In the genomic region with DNA sequence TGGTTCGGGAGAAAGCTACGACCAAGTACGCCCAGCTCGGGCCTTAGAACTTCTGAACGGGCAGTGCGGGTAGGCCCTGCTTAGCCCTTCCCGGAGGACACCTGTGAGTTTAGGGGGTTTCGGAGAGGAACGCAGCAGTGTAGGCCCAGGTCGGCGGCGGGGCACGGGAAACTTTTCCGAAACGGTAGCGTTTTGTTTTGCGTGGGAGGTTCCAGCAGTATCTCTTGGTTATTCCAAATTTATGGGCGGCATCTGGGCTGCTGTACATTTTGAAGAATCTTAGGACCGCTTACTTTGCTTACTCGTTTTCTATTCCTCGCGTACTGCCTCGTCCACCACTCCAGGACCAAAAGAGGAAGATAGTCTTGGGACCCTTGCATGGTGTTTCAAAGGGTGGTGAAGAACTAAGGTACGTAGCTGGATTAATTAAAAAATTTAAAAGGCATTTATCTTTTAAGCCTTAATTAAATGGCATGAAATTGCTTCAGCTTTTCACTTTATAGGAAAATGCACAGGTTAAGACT, we compare ENCODE assay signal across 1 cellular context.
A peak's percentile ranks its signal among the peaks of the same experiment; 100 is the strongest.
TF ChIP-seq lines count a peak whose summit lies in the region.

No MANE protein-coding gene starts in this region.

TF ChIP-seq in HepG2, 621 proteins besides CTCF, POLR2A, EP300 and RAD21 (continued from another document and continues in another):
- TF ChIP-seq, protein P1, sequence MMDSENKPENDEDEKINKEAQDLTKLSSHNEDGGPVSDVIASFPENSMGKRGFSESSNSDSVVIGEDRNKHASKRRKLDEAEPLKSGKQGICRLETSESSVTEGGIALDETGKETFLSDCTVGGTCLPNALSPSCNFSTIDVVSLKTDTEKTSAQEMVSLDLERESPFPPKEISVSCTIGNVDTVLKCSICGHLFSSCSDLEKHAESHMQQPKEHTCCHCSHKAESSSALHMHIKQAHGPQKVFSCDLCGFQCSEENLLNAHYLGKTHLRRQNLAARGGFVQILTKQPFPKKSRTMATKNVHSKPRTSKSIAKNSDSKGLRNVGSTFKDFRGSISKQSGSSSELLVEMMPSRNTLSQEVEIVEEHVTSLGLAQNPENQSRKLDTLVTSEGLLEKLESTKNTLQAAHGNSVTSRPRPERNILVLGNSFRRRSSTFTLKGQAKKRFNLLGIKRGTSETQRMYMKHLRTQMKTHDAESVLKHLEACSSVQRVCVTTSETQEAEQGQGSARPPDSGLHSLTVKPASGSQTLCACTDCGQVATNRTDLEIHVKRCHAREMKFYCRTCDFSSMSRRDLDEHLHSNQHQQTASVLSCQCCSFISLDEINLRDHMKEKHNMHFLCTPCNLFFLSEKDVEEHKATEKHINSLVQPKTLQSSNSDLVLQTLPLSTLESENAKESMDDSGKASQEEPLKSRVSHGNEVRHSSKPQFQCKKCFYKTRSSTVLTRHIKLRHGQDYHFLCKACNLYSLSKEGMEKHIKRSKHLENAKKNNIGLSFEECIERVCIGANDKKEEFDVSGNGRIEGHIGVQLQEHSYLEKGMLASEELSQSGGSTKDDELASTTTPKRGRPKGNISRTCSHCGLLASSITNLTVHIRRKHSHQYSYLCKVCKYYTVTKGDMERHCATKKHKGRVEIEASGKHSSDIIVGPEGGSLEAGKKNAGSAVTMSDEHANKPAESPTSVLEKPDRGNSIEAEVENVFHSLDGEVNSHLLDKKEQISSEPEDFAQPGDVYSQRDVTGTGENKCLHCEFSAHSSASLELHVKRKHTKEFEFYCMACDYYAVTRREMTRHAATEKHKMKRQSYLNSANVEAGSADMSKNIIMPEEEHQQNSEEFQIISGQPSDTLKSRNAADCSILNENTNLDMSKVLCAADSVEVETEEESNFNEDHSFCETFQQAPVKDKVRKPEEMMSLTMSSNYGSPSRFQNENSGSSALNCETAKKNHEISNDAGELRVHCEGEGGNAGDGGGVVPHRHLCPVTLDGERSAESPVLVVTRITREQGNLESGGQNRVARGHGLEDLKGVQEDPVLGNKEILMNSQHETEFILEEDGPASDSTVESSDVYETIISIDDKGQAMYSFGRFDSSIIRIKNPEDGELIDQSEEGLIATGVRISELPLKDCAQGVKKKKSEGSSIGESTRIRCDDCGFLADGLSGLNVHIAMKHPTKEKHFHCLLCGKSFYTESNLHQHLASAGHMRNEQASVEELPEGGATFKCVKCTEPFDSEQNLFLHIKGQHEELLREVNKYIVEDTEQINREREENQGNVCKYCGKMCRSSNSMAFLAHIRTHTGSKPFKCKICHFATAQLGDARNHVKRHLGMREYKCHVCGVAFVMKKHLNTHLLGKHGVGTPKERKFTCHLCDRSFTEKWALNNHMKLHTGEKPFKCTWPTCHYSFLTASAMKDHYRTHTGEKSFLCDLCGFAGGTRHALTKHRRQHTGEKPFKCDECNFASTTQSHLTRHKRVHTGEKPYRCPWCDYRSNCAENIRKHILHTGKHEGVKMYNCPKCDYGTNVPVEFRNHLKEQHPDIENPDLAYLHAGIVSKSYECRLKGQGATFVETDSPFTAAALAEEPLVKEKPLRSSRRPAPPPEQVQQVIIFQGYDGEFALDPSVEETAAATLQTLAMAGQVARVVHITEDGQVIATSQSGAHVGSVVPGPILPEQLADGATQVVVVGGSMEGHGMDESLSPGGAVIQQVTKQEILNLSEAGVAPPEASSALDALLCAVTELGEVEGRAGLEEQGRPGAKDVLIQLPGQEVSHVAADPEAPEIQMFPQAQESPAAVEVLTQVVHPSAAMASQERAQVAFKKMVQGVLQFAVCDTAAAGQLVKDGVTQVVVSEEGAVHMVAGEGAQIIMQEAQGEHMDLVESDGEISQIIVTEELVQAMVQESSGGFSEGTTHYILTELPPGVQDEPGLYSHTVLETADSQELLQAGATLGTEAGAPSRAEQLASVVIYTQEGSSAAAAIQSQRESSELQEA (CRISPR knock-in tag; IDR thresholded peaks at IDR 0.05; ENCODE audit: not compliant biosample characterization): peak; percentile 52
- TF ChIP-seq ASH2L (IDR thresholded peaks at IDR 0.05; ENCODE audit: insufficient read length, low read depth, low read length): peak; percentile 78
- peak; percentile 55; the same call in 1 of the 2 replicates for TF ChIP-seq SNAPC2 (CRISPR knock-in tag; IDR thresholded peaks at IDR 0.05)
- TF ChIP-seq RELA (CRISPR knock-in tag; IDR thresholded peaks at IDR 0.05): no peak
- TF ChIP-seq MTA1 (CRISPR knock-in tag; IDR thresholded peaks at IDR 0.05; ENCODE audit: borderline replicate concordance): no peak; the same call in 1 of the 2 replicates
- no peak for TF ChIP-seq SOX6 (IDR thresholded peaks at IDR 0.05)
- no peak for TF ChIP-seq SOX6 (CRISPR knock-in tag; IDR thresholded peaks at IDR 0.05)
- TF ChIP-seq SOX13 (IDR thresholded peaks at IDR 0.05): no peak
- no peak for TF ChIP-seq SOX13 (CRISPR knock-in tag; conservative IDR thresholded peaks at IDR 0.05 in 1 of 2, IDR thresholded peaks at IDR 0.05 in 1 of 2)
- TF ChIP-seq, protein P2, sequence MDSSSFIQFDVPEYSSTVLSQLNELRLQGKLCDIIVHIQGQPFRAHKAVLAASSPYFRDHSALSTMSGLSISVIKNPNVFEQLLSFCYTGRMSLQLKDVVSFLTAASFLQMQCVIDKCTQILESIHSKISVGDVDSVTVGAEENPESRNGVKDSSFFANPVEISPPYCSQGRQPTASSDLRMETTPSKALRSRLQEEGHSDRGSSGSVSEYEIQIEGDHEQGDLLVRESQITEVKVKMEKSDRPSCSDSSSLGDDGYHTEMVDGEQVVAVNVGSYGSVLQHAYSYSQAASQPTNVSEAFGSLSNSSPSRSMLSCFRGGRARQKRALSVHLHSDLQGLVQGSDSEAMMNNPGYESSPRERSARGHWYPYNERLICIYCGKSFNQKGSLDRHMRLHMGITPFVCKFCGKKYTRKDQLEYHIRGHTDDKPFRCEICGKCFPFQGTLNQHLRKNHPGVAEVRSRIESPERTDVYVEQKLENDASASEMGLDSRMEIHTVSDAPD (CRISPR knock-in tag; IDR thresholded peaks at IDR 0.05): peak; percentile 67; the same call in 1 of the 2 replicates
- no peak for TF ChIP-seq NFKBIZ (CRISPR knock-in tag; IDR thresholded peaks at IDR 0.05)
- TF ChIP-seq SALL2 (CRISPR knock-in tag; IDR thresholded peaks at IDR 0.05): no peak
- peak; percentile 2; the same call in 1 of the 2 replicates for TF ChIP-seq SPEN (CRISPR knock-in tag; IDR thresholded peaks at IDR 0.05; ENCODE audit: low read depth)
- no peak for TF ChIP-seq GATA4 (IDR thresholded peaks at IDR 0.05; ENCODE audit: borderline replicate concordance, low read depth)
- TF ChIP-seq ATF7-NPFF (CRISPR knock-in tag; IDR thresholded peaks at IDR 0.05; ENCODE audit: low read depth): no peak
- TF ChIP-seq ZNF616 (CRISPR knock-in tag; IDR thresholded peaks at IDR 0.05; ENCODE audit: low read depth): no peak
- TF ChIP-seq, protein P3, sequence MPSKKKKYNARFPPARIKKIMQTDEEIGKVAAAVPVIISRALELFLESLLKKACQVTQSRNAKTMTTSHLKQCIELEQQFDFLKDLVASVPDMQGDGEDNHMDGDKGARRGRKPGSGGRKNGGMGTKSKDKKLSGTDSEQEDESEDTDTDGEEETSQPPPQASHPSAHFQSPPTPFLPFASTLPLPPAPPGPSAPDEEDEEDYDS (CRISPR knock-in tag; IDR thresholded peaks at IDR 0.05): no peak
- TF ChIP-seq MYNN (CRISPR knock-in tag; IDR thresholded peaks at IDR 0.05; ENCODE audit: low read depth): no peak; the same call in 1 of the 2 replicates
- TF ChIP-seq, protein P4, sequence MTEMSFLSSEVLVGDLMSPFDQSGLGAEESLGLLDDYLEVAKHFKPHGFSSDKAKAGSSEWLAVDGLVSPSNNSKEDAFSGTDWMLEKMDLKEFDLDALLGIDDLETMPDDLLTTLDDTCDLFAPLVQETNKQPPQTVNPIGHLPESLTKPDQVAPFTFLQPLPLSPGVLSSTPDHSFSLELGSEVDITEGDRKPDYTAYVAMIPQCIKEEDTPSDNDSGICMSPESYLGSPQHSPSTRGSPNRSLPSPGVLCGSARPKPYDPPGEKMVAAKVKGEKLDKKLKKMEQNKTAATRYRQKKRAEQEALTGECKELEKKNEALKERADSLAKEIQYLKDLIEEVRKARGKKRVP (CRISPR knock-in tag; IDR thresholded peaks at IDR 0.05): 0 out of 4 replicates have a peak, but pooled peaks of 1 of the 2 experiments have one; percentile 17
- TF ChIP-seq ZNF30 (CRISPR knock-in tag; IDR thresholded peaks at IDR 0.05): no peak
- no peak for TF ChIP-seq BCL6 (CRISPR knock-in tag; IDR thresholded peaks at IDR 0.05)
- peak; percentile 99 for TF ChIP-seq ZFY (CRISPR knock-in tag; IDR thresholded peaks at IDR 0.05)
- no peak for TF ChIP-seq ZFP82 (CRISPR knock-in tag; IDR thresholded peaks at IDR 0.05; ENCODE audit: borderline replicate concordance)
- TF ChIP-seq FOXK1 (CRISPR knock-in tag; IDR thresholded peaks at IDR 0.05; ENCODE audit: borderline replicate concordance, low read depth): no peak
- TF ChIP-seq, protein P5, sequence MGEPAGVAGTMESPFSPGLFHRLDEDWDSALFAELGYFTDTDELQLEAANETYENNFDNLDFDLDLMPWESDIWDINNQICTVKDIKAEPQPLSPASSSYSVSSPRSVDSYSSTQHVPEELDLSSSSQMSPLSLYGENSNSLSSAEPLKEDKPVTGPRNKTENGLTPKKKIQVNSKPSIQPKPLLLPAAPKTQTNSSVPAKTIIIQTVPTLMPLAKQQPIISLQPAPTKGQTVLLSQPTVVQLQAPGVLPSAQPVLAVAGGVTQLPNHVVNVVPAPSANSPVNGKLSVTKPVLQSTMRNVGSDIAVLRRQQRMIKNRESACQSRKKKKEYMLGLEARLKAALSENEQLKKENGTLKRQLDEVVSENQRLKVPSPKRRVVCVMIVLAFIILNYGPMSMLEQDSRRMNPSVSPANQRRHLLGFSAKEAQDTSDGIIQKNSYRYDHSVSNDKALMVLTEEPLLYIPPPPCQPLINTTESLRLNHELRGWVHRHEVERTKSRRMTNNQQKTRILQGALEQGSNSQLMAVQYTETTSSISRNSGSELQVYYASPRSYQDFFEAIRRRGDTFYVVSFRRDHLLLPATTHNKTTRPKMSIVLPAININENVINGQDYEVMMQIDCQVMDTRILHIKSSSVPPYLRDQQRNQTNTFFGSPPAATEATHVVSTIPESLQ (CRISPR knock-in tag; conservative IDR thresholded peaks at IDR 0.05): no peak
- TF ChIP-seq, protein P6, sequence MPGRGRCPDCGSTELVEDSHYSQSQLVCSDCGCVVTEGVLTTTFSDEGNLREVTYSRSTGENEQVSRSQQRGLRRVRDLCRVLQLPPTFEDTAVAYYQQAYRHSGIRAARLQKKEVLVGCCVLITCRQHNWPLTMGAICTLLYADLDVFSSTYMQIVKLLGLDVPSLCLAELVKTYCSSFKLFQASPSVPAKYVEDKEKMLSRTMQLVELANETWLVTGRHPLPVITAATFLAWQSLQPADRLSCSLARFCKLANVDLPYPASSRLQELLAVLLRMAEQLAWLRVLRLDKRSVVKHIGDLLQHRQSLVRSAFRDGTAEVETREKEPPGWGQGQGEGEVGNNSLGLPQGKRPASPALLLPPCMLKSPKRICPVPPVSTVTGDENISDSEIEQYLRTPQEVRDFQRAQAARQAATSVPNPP (CRISPR knock-in tag; IDR thresholded peaks at IDR 0.05): no peak
- TF ChIP-seq TP53 (CRISPR knock-in tag; conservative IDR thresholded peaks at IDR 0.05): no peak
- TF ChIP-seq, protein P7, sequence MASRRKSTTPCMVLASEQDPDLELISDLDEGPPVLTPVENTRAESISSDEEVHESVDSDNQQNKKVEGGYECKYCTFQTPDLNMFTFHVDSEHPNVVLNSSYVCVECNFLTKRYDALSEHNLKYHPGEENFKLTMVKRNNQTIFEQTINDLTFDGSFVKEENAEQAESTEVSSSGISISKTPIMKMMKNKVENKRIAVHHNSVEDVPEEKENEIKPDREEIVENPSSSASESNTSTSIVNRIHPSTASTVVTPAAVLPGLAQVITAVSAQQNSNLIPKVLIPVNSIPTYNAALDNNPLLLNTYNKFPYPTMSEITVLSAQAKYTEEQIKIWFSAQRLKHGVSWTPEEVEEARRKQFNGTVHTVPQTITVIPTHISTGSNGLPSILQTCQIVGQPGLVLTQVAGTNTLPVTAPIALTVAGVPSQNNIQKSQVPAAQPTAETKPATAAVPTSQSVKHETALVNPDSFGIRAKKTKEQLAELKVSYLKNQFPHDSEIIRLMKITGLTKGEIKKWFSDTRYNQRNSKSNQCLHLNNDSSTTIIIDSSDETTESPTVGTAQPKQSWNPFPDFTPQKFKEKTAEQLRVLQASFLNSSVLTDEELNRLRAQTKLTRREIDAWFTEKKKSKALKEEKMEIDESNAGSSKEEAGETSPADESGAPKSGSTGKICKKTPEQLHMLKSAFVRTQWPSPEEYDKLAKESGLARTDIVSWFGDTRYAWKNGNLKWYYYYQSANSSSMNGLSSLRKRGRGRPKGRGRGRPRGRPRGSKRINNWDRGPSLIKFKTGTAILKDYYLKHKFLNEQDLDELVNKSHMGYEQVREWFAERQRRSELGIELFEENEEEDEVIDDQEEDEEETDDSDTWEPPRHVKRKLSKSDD (CRISPR knock-in tag; IDR thresholded peaks at IDR 0.05; ENCODE audit: low read depth): no peak
- TF ChIP-seq, protein P8, sequence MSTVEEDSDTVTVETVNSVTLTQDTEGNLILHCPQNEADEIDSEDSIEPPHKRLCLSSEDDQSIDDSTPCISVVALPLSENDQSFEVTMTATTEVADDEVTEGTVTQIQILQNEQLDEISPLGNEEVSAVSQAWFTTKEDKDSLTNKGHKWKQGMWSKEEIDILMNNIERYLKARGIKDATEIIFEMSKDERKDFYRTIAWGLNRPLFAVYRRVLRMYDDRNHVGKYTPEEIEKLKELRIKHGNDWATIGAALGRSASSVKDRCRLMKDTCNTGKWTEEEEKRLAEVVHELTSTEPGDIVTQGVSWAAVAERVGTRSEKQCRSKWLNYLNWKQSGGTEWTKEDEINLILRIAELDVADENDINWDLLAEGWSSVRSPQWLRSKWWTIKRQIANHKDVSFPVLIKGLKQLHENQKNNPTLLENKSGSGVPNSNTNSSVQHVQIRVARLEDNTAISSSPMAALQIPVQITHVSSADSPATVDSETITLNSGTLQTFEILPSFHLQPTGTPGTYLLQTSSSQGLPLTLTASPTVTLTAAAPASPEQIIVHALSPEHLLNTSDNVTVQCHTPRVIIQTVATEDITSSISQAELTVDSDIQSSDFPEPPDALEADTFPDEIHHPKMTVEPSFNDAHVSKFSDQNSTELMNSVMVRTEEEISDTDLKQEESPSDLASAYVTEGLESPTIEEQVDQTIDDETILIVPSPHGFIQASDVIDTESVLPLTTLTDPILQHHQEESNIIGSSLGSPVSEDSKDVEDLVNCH (CRISPR knock-in tag; IDR thresholded peaks at IDR 0.05): no peak
- TF ChIP-seq SIX1 (CRISPR knock-in tag; IDR thresholded peaks at IDR 0.05; ENCODE audit: borderline replicate concordance): no peak
- TF ChIP-seq, protein P9, sequence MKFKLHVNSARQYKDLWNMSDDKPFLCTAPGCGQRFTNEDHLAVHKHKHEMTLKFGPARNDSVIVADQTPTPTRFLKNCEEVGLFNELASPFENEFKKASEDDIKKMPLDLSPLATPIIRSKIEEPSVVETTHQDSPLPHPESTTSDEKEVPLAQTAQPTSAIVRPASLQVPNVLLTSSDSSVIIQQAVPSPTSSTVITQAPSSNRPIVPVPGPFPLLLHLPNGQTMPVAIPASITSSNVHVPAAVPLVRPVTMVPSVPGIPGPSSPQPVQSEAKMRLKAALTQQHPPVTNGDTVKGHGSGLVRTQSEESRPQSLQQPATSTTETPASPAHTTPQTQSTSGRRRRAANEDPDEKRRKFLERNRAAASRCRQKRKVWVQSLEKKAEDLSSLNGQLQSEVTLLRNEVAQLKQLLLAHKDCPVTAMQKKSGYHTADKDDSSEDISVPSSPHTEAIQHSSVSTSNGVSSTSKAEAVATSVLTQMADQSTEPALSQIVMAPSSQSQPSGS (CRISPR knock-in tag; IDR thresholded peaks at IDR 0.05): no peak
- TF ChIP-seq MXD4 (CRISPR knock-in tag; IDR thresholded peaks at IDR 0.05): peak; percentile 20; the same call in 1 of the 2 replicates
